In genomic region chr2:241986836-241987641, GRCh38 we compare ENCODE assay signal across 18 cellular contexts.
DNase-seq lines count a peak whose midpoint lies in the region; ATAC-seq, FAIRE-seq and TF ChIP-seq lines count a peak whose summit lies in the region.
"Had no signal": no experiment of that assay in that cellular context is flagged by ENCODE, and none has a peak within 500 bp of the region (broad histone marks: within the 10 kb centered on the region; RNA-seq: fewer than 3 reads in every experiment).

No MANE protein-coding gene starts in this region.

- no peaks in the 10 kb centered on the region for H4K20me1 ChIP-seq in GM23248 (ENCODE audit: insufficient read depth)

- H3K4me3 ChIP-seq in bronchial epithelial cell (ENCODE audit: low read depth, low read length) (no peak overlapping the region), lung (no peak overlapping the region), GM23248 (no peak overlapping the region)
- H3K4me3 ChIP-seq: BLaER1 treated with 17β-estradiol and CSF1 and Interleukin-3, amounts not matched to agents 10 nM and 100 nM; PC-9 had no signal

- ATAC-seq in lung (ENCODE audit: insufficient read depth, low FRiP score), result no peak
- ATAC-seq in HG03378 (IDR thresholded peaks at IDR 0.05; ENCODE audit: unreplicated experiment), result no peak
- ATAC-seq: HCT116 had no signal

- H3K4me1 ChIP-seq in lung (ENCODE audit: control insufficient read depth in 2 of 2, insufficient read depth in 2 of 2, low read length in 2 of 2) (no peaks in the 10 kb centered on the region), GM23248 (ENCODE audit: insufficient read depth) (no peaks in the 10 kb centered on the region)
- H3K4me1 ChIP-seq: Caco-2 had no signal

- FAIRE-seq in bronchial epithelial cell (lab: Jason Lieb, UNC), result peak; percentile 94

- H2AFZ ChIP-seq in GM23248, result no peak overlapping the region
- H2AFZ ChIP-seq: PC-9 had no signal

- CTCF ChIA-PET in activated CD4-positive, alpha-beta T cell treated with anti-CD3 and anti-CD28 coated beads, Interleukin-2, amount 10 ng/mL, durations not matched to agents 7 days and 5 days (lab: Charles Lee), result no interaction called here

- no peak overlapping the region for H3K9ac ChIP-seq in GM23248
- H3K9ac ChIP-seq: BLaER1 treated with 17β-estradiol and CSF1 and Interleukin-3, amounts not matched to agents 10 nM and 100 nM had no signal

- in situ Hi-C loops in GM23248 (cut with MboI), result no loop called here

- H3K27me3 ChIP-seq in bronchial epithelial cell (ENCODE audit: control insufficient read depth, insufficient read depth, low read length), result no peaks in the 10 kb centered on the region
- H3K27me3 ChIP-seq in lung (ENCODE audit: control insufficient read depth, insufficient read depth), result no peaks in the 10 kb centered on the region
- H3K27me3 ChIP-seq in GM23248 (replicated peaks; ENCODE audit: insufficient read depth), result no peaks in the 10 kb centered on the region
- H3K27me3 ChIP-seq: BLaER1 treated with 17β-estradiol and CSF1 and Interleukin-3, amounts not matched to agents 10 nM and 100 nM had no signal

- H3F3A ChIP-seq in GM23248 (ENCODE audit: insufficient read depth), result no peaks in the 10 kb centered on the region

- H3K27ac ChIP-seq in lung (ENCODE audit: low read depth in 1 of 2, low read length in 1 of 2) (no peak overlapping the region), GM23248 (no peak overlapping the region)
- H3K27ac ChIP-seq: 22Rv1; BLaER1 treated with 17β-estradiol and CSF1 and Interleukin-3, amounts not matched to agents 10 nM and 100 nM; PC-9 had no signal

- H3K4me2 ChIP-seq in GM23248 (ENCODE audit: unreplicated experiment), result no peak overlapping the region
- H3K4me2 ChIP-seq: BLaER1 treated with 17β-estradiol and CSF1 and Interleukin-3, amounts not matched to agents 10 nM and 100 nM; PC-9 had no signal

- TF ChIP-seq CTCF in bronchial epithelial cell (IDR thresholded peaks at IDR 0.05; ENCODE audit: insufficient read depth, low read length, severe bottlenecking) (no peak), lung (IDR thresholded peaks at IDR 0.05; ENCODE audit: control extremely low read depth, extremely low read depth) (no peak), type B pancreatic cell (conservative IDR thresholded peaks at IDR 0.05) (no peak)

- WGBS in lung, 2 donors, result 89 to 90% methylated on average over 38 to 43 of the region's 43 CpGs
- 78 to 84% methylated on average over 30 to 37 of the region's 43 CpGs for WGBS in GM23248 (ENCODE audit: low coverage in 1 of 2, low lambda C conversion rate in 2 of 2, missing lambda C conversion rate in 2 of 2), 2 experiments

- H3K27me3 Mint-ChIP-seq in activated CD4-positive, alpha-beta T cell treated with anti-CD3 and anti-CD28 coated beads, Interleukin-2, amount 10 ng/mL, durations not matched to agents 7 days and 5 days, result no peaks in the 10 kb centered on the region
- H3K27me3 Mint-ChIP-seq in type B pancreatic cell, result peaks cover 3% of the 10 kb centered on the region

- peaks cover 8% of the 10 kb centered on the region for H3K9me3 Mint-ChIP-seq in activated CD4-positive, alpha-beta T cell treated with anti-CD3 and anti-CD28 coated beads, Interleukin-2, amount 10 ng/mL, durations not matched to agents 7 days and 5 days
- no peaks in the 10 kb centered on the region for H3K9me3 Mint-ChIP-seq in type B pancreatic cell

- no peak overlapping the region for H3K4me3 Mint-ChIP-seq in activated CD4-positive, alpha-beta T cell treated with anti-CD3 and anti-CD28 coated beads, Interleukin-2, amount 10 ng/mL, durations not matched to agents 7 days and 5 days
- no peak overlapping the region for H3K4me3 Mint-ChIP-seq in type B pancreatic cell

- no peak for DNase-seq in activated CD4-positive, alpha-beta T cell treated with anti-CD3 and anti-CD28 coated beads, Interleukin-2, amount 10 ng/mL, durations not matched to agents 7 days and 5 days
- DNase-seq in activated CD4-positive, alpha-beta T cell treated with anti-CD3 and anti-CD28 coated beads for 4 hours, result no peak
- DNase-seq in bronchial epithelial cell (ENCODE audit: low read depth) (no peak), lung (ENCODE audit: low spot score) (peak; percentile 10), type B pancreatic cell (ENCODE audit: extremely low spot score, unreplicated experiment) (peak; percentile 62), GM23248 (no peak), LoVo (ENCODE audit: low spot score) (no peak)
- DNase-seq: Caco-2, KG1, MM.1S, NCI-H1105, NCI-H1694 treated with DMSO at 0.1 percent for 48 hours, NCI-H774 had no signal

- H3K27ac Mint-ChIP-seq in activated CD4-positive, alpha-beta T cell treated with anti-CD3 and anti-CD28 coated beads, Interleukin-2, amount 10 ng/mL, durations not matched to agents 7 days and 5 days, result peak overlapping the region; percentile 11
- no peak overlapping the region for H3K27ac Mint-ChIP-seq in type B pancreatic cell

- H3K4me1 Mint-ChIP-seq in activated CD4-positive, alpha-beta T cell treated with anti-CD3 and anti-CD28 coated beads, Interleukin-2, amount 10 ng/mL, durations not matched to agents 7 days and 5 days, result peaks cover 11% of the 10 kb centered on the region
- no peaks in the 10 kb centered on the region for H3K4me1 Mint-ChIP-seq in type B pancreatic cell (ENCODE audit: unreplicated experiment)

- H3K9me3 ChIP-seq in lung (ENCODE audit: control insufficient read depth in 2 of 2, insufficient read depth in 1 of 2, low read length in 1 of 2) (peaks cover 0 to 3% of the 10 kb centered on the region in 2 donors), GM23248 (ENCODE audit: low read depth) (no peaks in the 10 kb centered on the region)
- H3K9me3 ChIP-seq: Caco-2 had no signal

- POLR2A ChIA-PET in activated CD4-positive, alpha-beta T cell treated with anti-CD3 and anti-CD28 coated beads, Interleukin-2, amount 10 ng/mL, durations not matched to agents 7 days and 5 days (lab: Charles Lee), result no interaction called here

- H3K36me3 Mint-ChIP-seq in activated CD4-positive, alpha-beta T cell treated with anti-CD3 and anti-CD28 coated beads, Interleukin-2, amount 10 ng/mL, durations not matched to agents 7 days and 5 days (ENCODE audit: low read depth), result no peaks in the 10 kb centered on the region
- no peaks in the 10 kb centered on the region for H3K36me3 Mint-ChIP-seq in type B pancreatic cell

- H3K9me2 ChIP-seq in GM23248 (ENCODE audit: insufficient read depth), result no peaks in the 10 kb centered on the region

- H3K79me2 ChIP-seq in GM23248 (ENCODE audit: insufficient read depth), result no peaks in the 10 kb centered on the region

- no peaks in the 10 kb centered on the region for H3K36me3 ChIP-seq in bronchial epithelial cell (ENCODE audit: control insufficient read depth, insufficient read depth, low read length)
- H3K36me3 ChIP-seq in lung (ENCODE audit: control insufficient read depth in 2 of 2, insufficient read depth in 2 of 2, low read length in 2 of 2), result no peaks in the 10 kb centered on the region
- H3K36me3 ChIP-seq in GM23248 (ENCODE audit: low read depth), result no peaks in the 10 kb centered on the region

Comparison
In these comparisons a context has a peak if more than half of its experiments do, and no peak if none do; other contexts are left out.
1. DNase-seq: peak in lung (single experiment) and type B pancreatic cell (single experiment); none in activated CD4-positive, alpha-beta T cell treated with anti-CD3 and anti-CD28 coated beads, Interleukin-2, amount 10 ng/mL, durations not matched to agents 7 days and 5 days (single experiment), activated CD4-positive, alpha-beta T cell treated with anti-CD3 and anti-CD28 coated beads for 4 hours (0 of 2), bronchial epithelial cell (single experiment), GM23248 (single experiment) and LoVo (single experiment).